9 cellular contexts compared by ENCODE assay signal in genomic region chr5:73436535-73437125, GRCh38. TPM values are rescaled to one million over a fixed set of nuclear protein-coding genes. Genes with fewer than 3 reads are reported as not detected.
DNase-seq lines count a peak whose midpoint lies in the region; ATAC-seq and TF ChIP-seq lines count a peak whose summit lies in the region.
"Had no signal": no experiment of that assay in that cellular context is flagged by ENCODE, and none has a peak within 500 bp of the region (broad histone marks: within the 10 kb centered on the region; RNA-seq: fewer than 3 reads in every experiment).

No MANE protein-coding gene starts in this region.

- intact Hi-C loops in heart left ventricle (cut with DNase I) (no loop called here), cardiac septum (cut with DNase I) (no loop called here), upper lobe of right lung (cut with DNase I) (no loop called here)

- 1 to 2% (median 1%) methylated on average over 42 to 71 of the region's 71 CpGs for WGBS in heart left ventricle, 4 donors
- WGBS in mesenchymal stem cell = 6% methylated on average over 66 of the region's 71 CpGs

- H2BK12ac ChIP-seq in mesenchymal stem cell (ENCODE audit: low read length in 2 of 2) = peak overlapping the region; percentile 19 to 93

- peak overlapping the region; percentile 29 for H4K8ac ChIP-seq in mesenchymal stem cell (ENCODE audit: low read length)

- H3K4me3 ChIP-seq in heart left ventricle (peak overlapping the region in 10 of 12 donors; percentile 8 to 33 (median 18)), choroid plexus epithelial cell (ENCODE audit: low read depth, low read length) (peak overlapping the region; percentile 51), mesenchymal stem cell (ENCODE audit: insufficient read depth in 1 of 2, low read depth in 1 of 2, low read length in 2 of 2) (peak overlapping the region; percentile 29 to 54), upper lobe of right lung (no peak overlapping the region)

- H3K14ac ChIP-seq in mesenchymal stem cell (ENCODE audit: low read length in 2 of 2) = no peak overlapping the region

- H3K23ac ChIP-seq in mesenchymal stem cell (ENCODE audit: low read length in 2 of 2) = peak overlapping the region in 1 of 2 experiments; percentile 89

- peaks cover 73 to 100% (median 93%) of the 10 kb centered on the region in 9 donors for H3K27me3 ChIP-seq in heart left ventricle
- H3K27me3 ChIP-seq in mesenchymal stem cell (ENCODE audit: control insufficient read depth in 1 of 2, insufficient read depth in 1 of 2, low read length in 2 of 2) = peaks cover 5 to 88% of the 10 kb centered on the region in 2 experiments
- H3K27me3 ChIP-seq in upper lobe of right lung = peaks cover 96% of the 10 kb centered on the region

- peaks cover 6 to 22% (median 12%) of the 10 kb centered on the region in 12 donors for H3K4me1 ChIP-seq in heart left ventricle
- H3K4me1 ChIP-seq in mesenchymal stem cell (ENCODE audit: control insufficient read depth, insufficient read depth, low read depth, low read length) = peaks cover 17% of the 10 kb centered on the region
- peaks cover 9% of the 10 kb centered on the region for H3K4me1 ChIP-seq in upper lobe of right lung

- peak in 1 of 4 donors; percentile 60 for ATAC-seq in heart left ventricle
- ATAC-seq in upper lobe of right lung = peak; percentile 10
- no peak for ATAC-seq in HG02763 (IDR thresholded peaks at IDR 0.05; ENCODE audit: unreplicated experiment)
- ATAC-seq in HG03025 (IDR thresholded peaks at IDR 0.05; ENCODE audit: low FRiP score, unreplicated experiment) = no peak

- DNase-seq in heart left ventricle (no peak), cardiac septum (ENCODE audit: low spot score) (no peak), choroid plexus epithelial cell (ENCODE audit: low read depth) (peak; percentile 52), mesenchymal stem cell (no peak), upper lobe of right lung (no peak), AML-193 (lab: John Stamatoyannopoulos, UW) (no peak)
- DNase-seq: NCI-H1105 had no signal

- TF ChIP-seq CTCF in heart left ventricle (IDR thresholded peaks at IDR 0.05) (no peak), choroid plexus epithelial cell (conservative IDR thresholded peaks at IDR 0.05; ENCODE audit: low read depth, low read length) (no peak), upper lobe of right lung (IDR thresholded peaks at IDR 0.05) (no peak)

- no peaks in the 10 kb centered on the region for H3K36me3 ChIP-seq in heart left ventricle
- H3K36me3 ChIP-seq in mesenchymal stem cell (ENCODE audit: control insufficient read depth in 1 of 2, insufficient read depth in 2 of 2, low read depth in 1 of 2, low read length in 2 of 2) = no peaks in the 10 kb centered on the region
- H3K36me3 ChIP-seq in upper lobe of right lung = no peaks in the 10 kb centered on the region

- H3K4ac ChIP-seq in mesenchymal stem cell (ENCODE audit: low read depth in 1 of 2, low read length in 2 of 2) = peak overlapping the region in 1 of 2 experiments; percentile 86

- H3K9ac ChIP-seq in mesenchymal stem cell (ENCODE audit: low read length) = no peak overlapping the region

- H3K18ac ChIP-seq in mesenchymal stem cell (ENCODE audit: low read depth in 1 of 2, low read length in 2 of 2) = peak overlapping the region; percentile 87 to 93

- TF ChIP-seq POLR2A in heart left ventricle (IDR thresholded peaks at IDR 0.05) = no peak

- peak overlapping the region; percentile 33 for H2BK5ac ChIP-seq in mesenchymal stem cell (ENCODE audit: low read depth, low read length, poor library complexity, severe bottlenecking)

- H3K9me3 ChIP-seq in heart left ventricle = no peaks in the 10 kb centered on the region
- H3K9me3 ChIP-seq in mesenchymal stem cell (ENCODE audit: control insufficient read depth, low read length) = no peaks in the 10 kb centered on the region
- no peaks in the 10 kb centered on the region for H3K9me3 ChIP-seq in upper lobe of right lung

- no peak overlapping the region for H2BK120ac ChIP-seq in mesenchymal stem cell (ENCODE audit: low read depth, low read length)

- H2AK5ac ChIP-seq in mesenchymal stem cell (ENCODE audit: low read length, severe bottlenecking) = no peak overlapping the region

- H4K91ac ChIP-seq in mesenchymal stem cell (ENCODE audit: low read length) = peak overlapping the region; percentile 98

- H3K27ac ChIP-seq in heart left ventricle (no peak overlapping the region), mesenchymal stem cell (ENCODE audit: low read length, poor library complexity, severe bottlenecking) (peak overlapping the region; percentile 48), upper lobe of right lung (no peak overlapping the region)

- peaks cover 1% of the 10 kb centered on the region for H3K79me1 ChIP-seq in mesenchymal stem cell (replicated peaks; ENCODE audit: low read length, poor library complexity, severe bottlenecking)

- peak overlapping the region; percentile 89 for H3K4me2 ChIP-seq in mesenchymal stem cell (ENCODE audit: low read length, poor library complexity, severe bottlenecking)

- peak overlapping the region; percentile 10 for H2AFZ ChIP-seq in mesenchymal stem cell (ENCODE audit: low read depth, low read length)

- H2BK15ac ChIP-seq in mesenchymal stem cell (ENCODE audit: low read depth, poor library complexity, severe bottlenecking) = peak overlapping the region; percentile 63

RNA-seq across cellular contexts. Expression of gene FOXD1, which starts 11.9 kb away (rescaled TPM):
- under 1 TPM in 1 of 9 donors, not detected in 8; 0.18 TPM for total RNA-seq in heart left ventricle
- under 1 TPM in 1 of 2 donors, not detected in 1; 0.06 TPM for polyA plus RNA-seq in heart left ventricle
- 0.54 TPM for total RNA-seq in cardiac septum
- 5.7 TPM for polyA plus RNA-seq in mesenchymal stem cell (2013, experiment 1 of 2)
- polyA plus RNA-seq in mesenchymal stem cell (2013, experiment 2 of 2) = 5.4 TPM
- total RNA-seq in upper lobe of right lung = 1.2 TPM
